In the genomic region with DNA sequence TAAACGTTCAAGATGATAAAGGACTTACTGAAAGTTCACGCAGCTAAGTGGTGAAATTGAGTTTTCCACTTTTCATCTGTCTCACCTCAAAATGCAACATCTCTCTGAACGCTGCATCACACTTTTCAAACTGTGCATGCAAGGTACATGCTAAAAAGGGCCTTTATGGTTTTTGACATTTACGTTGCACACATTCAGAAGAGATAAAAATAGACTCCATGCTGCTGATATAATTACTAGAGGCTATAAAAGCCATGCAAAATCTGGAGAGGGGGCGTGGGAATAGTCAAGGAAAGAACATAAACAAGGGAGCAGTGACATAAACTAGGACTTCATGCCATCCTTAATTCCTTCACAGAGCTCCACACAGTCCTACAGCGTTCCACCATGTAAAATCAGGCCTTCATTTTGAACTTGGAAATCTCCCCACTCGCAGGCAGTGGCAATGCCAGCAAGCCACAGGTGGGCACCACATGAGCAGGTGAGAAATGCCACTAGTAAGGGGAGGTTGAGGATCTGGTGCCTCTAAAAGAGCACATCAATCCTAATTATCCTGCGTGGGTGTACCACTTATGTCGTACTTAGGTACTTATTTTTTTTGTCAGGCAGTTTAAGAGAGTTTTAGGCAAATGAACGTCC, we compare ENCODE assay signal across 1 cellular context.
TF ChIP-seq lines count a peak whose summit lies in the region.

No MANE protein-coding gene starts in this region.

TF ChIP-seq in SK-N-SH treated with all-trans-retinoic acid at 6 μM for 48 hours, 23 proteins besides CTCF, POLR2A, EP300 and RAD21 (continued from another document):
- TF ChIP-seq, protein P1, sequence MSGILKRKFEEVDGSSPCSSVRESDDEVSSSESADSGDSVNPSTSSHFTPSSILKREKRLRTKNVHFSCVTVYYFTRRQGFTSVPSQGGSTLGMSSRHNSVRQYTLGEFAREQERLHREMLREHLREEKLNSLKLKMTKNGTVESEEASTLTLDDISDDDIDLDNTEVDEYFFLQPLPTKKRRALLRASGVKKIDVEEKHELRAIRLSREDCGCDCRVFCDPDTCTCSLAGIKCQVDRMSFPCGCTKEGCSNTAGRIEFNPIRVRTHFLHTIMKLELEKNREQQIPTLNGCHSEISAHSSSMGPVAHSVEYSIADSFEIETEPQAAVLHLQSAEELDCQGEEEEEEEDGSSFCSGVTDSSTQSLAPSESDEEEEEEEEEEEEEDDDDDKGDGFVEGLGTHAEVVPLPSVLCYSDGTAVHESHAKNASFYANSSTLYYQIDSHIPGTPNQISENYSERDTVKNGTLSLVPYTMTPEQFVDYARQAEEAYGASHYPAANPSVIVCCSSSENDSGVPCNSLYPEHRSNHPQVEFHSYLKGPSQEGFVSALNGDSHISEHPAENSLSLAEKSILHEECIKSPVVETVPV (CRISPR knock-in tag; IDR thresholded peaks at IDR 0.05) = no peak
